In genomic region chr13:94121686-94122085, GRCh38 we compare ENCODE assay signal across 15 cellular contexts.
DNase-seq lines count a peak whose midpoint lies in the region; TF ChIP-seq lines count a peak whose summit lies in the region.
"Had no signal": no experiment of that assay in that cellular context is flagged by ENCODE, and none has a peak within 500 bp of the region (broad histone marks: within the 10 kb centered on the region; RNA-seq: fewer than 3 reads in every experiment).

No MANE protein-coding gene starts in this region.

- no peaks in the 10 kb centered on the region for H3K79me2 ChIP-seq in smooth muscle cell (ENCODE audit: low read depth)

- TF ChIP-seq CTCF in smooth muscle cell (IDR thresholded peaks at IDR 0.05; ENCODE audit: borderline replicate concordance, insufficient read depth, poor library complexity, severe bottlenecking) = no peak

- peak overlapping the region; percentile 26 for H3K27ac ChIP-seq in smooth muscle cell (ENCODE audit: low read depth)
- H3K27ac ChIP-seq: coronary artery had no signal

- H3K4me3 ChIP-seq in smooth muscle cell = no peak overlapping the region
- H3K4me3 ChIP-seq: coronary artery had no signal

- peak overlapping the region; percentile 36 for H3K4me2 ChIP-seq in smooth muscle cell

- H4K20me1 ChIP-seq in smooth muscle cell (ENCODE audit: low read depth) = no peaks in the 10 kb centered on the region

- H3K9ac ChIP-seq in smooth muscle cell (ENCODE audit: low read depth) = no peak overlapping the region

- no peaks in the 10 kb centered on the region for H3K36me3 ChIP-seq in smooth muscle cell (ENCODE audit: low read depth)

- 22% methylated on average over 1 of the region's 1 CpG for WGBS in smooth muscle cell (ENCODE audit: low lambda C conversion rate)

- H3K9me3 ChIP-seq in smooth muscle cell (replicated peaks; ENCODE audit: low read depth) = no peaks in the 10 kb centered on the region

- no peaks in the 10 kb centered on the region for H3K27me3 ChIP-seq in smooth muscle cell (ENCODE audit: low read depth)

- H2AFZ ChIP-seq in smooth muscle cell (ENCODE audit: low read depth) = no peak overlapping the region

- DNase-seq in NCI-H510A treated with DMSO at 0.1 percent for 48 hours (lab: John Stamatoyannopoulos, UW) (peak; percentile 4), NCI-H510A (lab: John Stamatoyannopoulos, UW) (no peak), RPMI7951 (ENCODE audit: low read depth) (peak; percentile 17), fibroblast of peridontal ligament (ENCODE audit: extremely low read depth) (peak; percentile 53), smooth muscle cell (lab: John Stamatoyannopoulos, UW; ENCODE audit: unreplicated experiment) (no peak), NCI-H748 treated with DMSO at 0.1 percent for 48 hours (lab: John Stamatoyannopoulos, UW) (no peak), dedifferentiated amniotic fluid mesenchymal stem cell (ENCODE audit: extremely low spot score) (no peak)
- DNase-seq in activated CD4-positive, alpha-beta T cell treated with anti-CD3 and anti-CD28 coated beads, Interleukin-2, amount 50 U/mL, for 48 hours = no peak
- DNase-seq: activated CD4-positive, CD25-positive, alpha-beta regulatory T cell treated with anti-CD3 and anti-CD28 coated beads, Interleukin-2, amount 50 U/mL, for 72 hours; activated naive CD8-positive, alpha-beta T cell treated with anti-CD3 and anti-CD28 coated beads for 36 hours; Calu3; NCI-H1092; nucleus accumbens; T-helper 1 cell had no signal

- H3F3A ChIP-seq in smooth muscle cell (ENCODE audit: low read depth) = peaks cover 6% of the 10 kb centered on the region

- peaks cover 9% of the 10 kb centered on the region for H3K4me1 ChIP-seq in smooth muscle cell (ENCODE audit: low read depth)

Comparison
In these comparisons a context has a peak if more than half of its experiments do, and no peak if none do; other contexts are left out.
1. DNase-seq: peak in NCI-H510A treated with DMSO at 0.1 percent for 48 hours (single experiment), RPMI7951 (single experiment) and fibroblast of peridontal ligament (single experiment); none in NCI-H510A (single experiment), smooth muscle cell (single experiment), activated CD4-positive, alpha-beta T cell treated with anti-CD3 and anti-CD28 coated beads, Interleukin-2, amount 50 U/mL, for 48 hours (0 of 2), NCI-H748 treated with DMSO at 0.1 percent for 48 hours (single experiment) and dedifferentiated amniotic fluid mesenchymal stem cell (single experiment).